Comparison of ENCODE assay signal across 10 cellular contexts in genomic region chr5:132825824-132826391, GRCh38. TPM values are rescaled to one million over a fixed set of nuclear protein-coding genes. Genes with fewer than 3 reads are reported as not detected.
DNase-seq lines count a peak whose midpoint lies in the region; ATAC-seq and TF ChIP-seq lines count a peak whose summit lies in the region.
"Had no signal": no experiment of that assay in that cellular context is flagged by ENCODE, and none has a peak within 500 bp of the region (broad histone marks: within the 10 kb centered on the region; RNA-seq: fewer than 3 reads in every experiment).

No MANE protein-coding gene starts in this region.

- peak overlapping the region in 2 of 4 donors; percentile 7 to 15 for H3K27ac ChIP-seq in Peyer's patch
- no peak overlapping the region for H3K27ac ChIP-seq in endodermal cell (ENCODE audit: low read depth, low read length)

- H3K4me1 Mint-ChIP-seq in endodermal cell: peaks cover 15% of the 10 kb centered on the region

- no peak for DNase-seq in Peyer's patch
- DNase-seq in endodermal cell: peak; percentile 81
- peak; percentile 73 for DNase-seq in retina
- DNase-seq in Kasumi-1 (lab: John Stamatoyannopoulos, UW): no peak
- DNase-seq in KG1 (lab: John Stamatoyannopoulos, UW): no peak
- DNase-seq: MG63, NCI-H524 had no signal

- H3K27me3 Mint-ChIP-seq in endodermal cell (ENCODE audit: insufficient read depth): peaks cover 47% of the 10 kb centered on the region

- peak overlapping the region; percentile 42 for H3K4me3 Mint-ChIP-seq in endodermal cell

- no peaks in the 10 kb centered on the region for H3K9me3 ChIP-seq in Peyer's patch
- H3K9me3 ChIP-seq in endodermal cell (ENCODE audit: control insufficient read depth, low read length): no peaks in the 10 kb centered on the region
- H3K9me3 ChIP-seq: MG63 had no signal

- no peak for ATAC-seq in GM19397 (IDR thresholded peaks at IDR 0.05; ENCODE audit: unreplicated experiment)
- no peak for ATAC-seq in GM21390 (IDR thresholded peaks at IDR 0.05; ENCODE audit: unreplicated experiment)

- TF ChIP-seq CTCF in Peyer's patch (IDR thresholded peaks at IDR 0.05) (no peak), endodermal cell (conservative IDR thresholded peaks at IDR 0.05) (no peak)

- 6 to 34% methylated on average over 6 to 44 of the region's 44 CpGs for WGBS in endodermal cell (ENCODE audit: insufficient coverage in 1 of 2, insufficient read length in 1 of 2), 2 experiments

- H3K27me3 ChIP-seq in Peyer's patch: no peaks in the 10 kb centered on the region
- H3K27me3 ChIP-seq in endodermal cell (ENCODE audit: control insufficient read depth, insufficient read depth, low read length, poor library complexity, severe bottlenecking): peaks cover 65% of the 10 kb centered on the region
- H3K27me3 ChIP-seq: MG63 had no signal

- no peak overlapping the region for H3K9ac ChIP-seq in endodermal cell (ENCODE audit: extremely low read depth, low read length, poor library complexity, severe bottlenecking)

- no peaks in the 10 kb centered on the region for H3K9me3 Mint-ChIP-seq in endodermal cell

- TF ChIP-seq POLR2A in Peyer's patch (IDR thresholded peaks at IDR 0.05): no peak

- no peak overlapping the region for H3K27ac Mint-ChIP-seq in endodermal cell

- H3K36me3 ChIP-seq in Peyer's patch (peaks cover 0 to 22% (median 0%) of the 10 kb centered on the region in 3 donors), endodermal cell (ENCODE audit: control insufficient read depth, insufficient read depth, low read length) (no peaks in the 10 kb centered on the region)

- H3K4me1 ChIP-seq in Peyer's patch (peaks cover 0 to 16% (median 3%) of the 10 kb centered on the region in 4 donors), endodermal cell (ENCODE audit: control insufficient read depth, insufficient read depth, low read length) (peaks cover 4% of the 10 kb centered on the region)

- H3K4me3 ChIP-seq in GM08714 (ENCODE audit: low read length): peak overlapping the region; percentile 17; the same call in 1 of the 2 replicates
- peak overlapping the region; percentile 17 to 44 (median 30) for H3K4me3 ChIP-seq in Peyer's patch
- no peak overlapping the region for H3K4me3 ChIP-seq in endodermal cell (ENCODE audit: low read length)
- H3K4me3 ChIP-seq: MG63 had no signal

- peaks cover 3% of the 10 kb centered on the region for H3K36me3 Mint-ChIP-seq in endodermal cell (ENCODE audit: low read depth)

RNA-seq across cellular contexts. Expression of gene SHROOM1, which starts 4.5 kb away (rescaled TPM):
- total RNA-seq in Peyer's patch (100 to 1,000 TPM in 2 of 4 donors, 10 to 100 TPM in 2; 14.9 to 200 (median 95.3) TPM), endodermal cell (10 to 100 TPM in 1 of 2 donors, 1 to 10 TPM in 1; 6.6 to 14.4 TPM)
- 2.1 TPM for polyA plus RNA-seq in endodermal cell (2013, experiment 1 of 2)
- 0.91 TPM for polyA plus RNA-seq in endodermal cell (2013, experiment 2 of 2)

RNA-seq across cellular contexts. Expression of gene SOWAHA, which starts 12.8 kb away (rescaled TPM):
- total RNA-seq in Peyer's patch: 100 to 1,000 TPM in 2 of 4 donors, 10 to 100 TPM in 2; 13.2 to 128 (median 97.5) TPM
- under 1 TPM in 1 of 2 donors, not detected in 1; 0.13 TPM for total RNA-seq in endodermal cell
- polyA plus RNA-seq in endodermal cell (2013, experiment 1 of 2): not detected
- polyA plus RNA-seq in endodermal cell (2013, experiment 2 of 2): not detected

RNA-seq across cellular contexts. Expression of gene GDF9, which starts 40.4 kb away (rescaled TPM):
- total RNA-seq in Peyer's patch: under 1 TPM in 1 of 4 donors, not detected in 3; 0.66 TPM
- under 1 TPM; 0.26 to 0.33 TPM for total RNA-seq in endodermal cell
- 0.57 TPM for polyA plus RNA-seq in endodermal cell (2013, experiment 1 of 2)
- 0.33 TPM for polyA plus RNA-seq in endodermal cell (2013, experiment 2 of 2)

RNA-seq across cellular contexts. Expression of gene UQCRQ, which starts 40.5 kb away (rescaled TPM):
- total RNA-seq in Peyer's patch (100 to 1,000 TPM in 3 of 4 donors, 10 to 100 TPM in 1; 71.8 to 366 (median 196) TPM), endodermal cell (100 to 1,000 TPM; 261 to 286 TPM)
- polyA plus RNA-seq in endodermal cell (2013, experiment 1 of 2): 271 TPM
- 294 TPM for polyA plus RNA-seq in endodermal cell (2013, experiment 2 of 2)

RNA-seq across cellular contexts. Expression of gene LEAP2, which starts 47.6 kb away (rescaled TPM):
- total RNA-seq in Peyer's patch: 10 to 100 TPM in 2 of 4 donors, 1 to 10 TPM in 1, not detected in 1; 7.2 to 29.9 (median 20.1) TPM
- total RNA-seq in endodermal cell: under 1 TPM; 0.92 to 0.95 TPM
- polyA plus RNA-seq in endodermal cell (2013, experiment 1 of 2): 1.9 TPM
- 0.91 TPM for polyA plus RNA-seq in endodermal cell (2013, experiment 2 of 2)

Comparison
In these comparisons a context has a peak if more than half of its experiments do, and no peak if none do; other contexts are left out.
1. DNase-seq: peak in endodermal cell (single experiment) and retina (single experiment); none in Peyer's patch (0 of 3), Kasumi-1 (0 of 2) and KG1 (single experiment).
2. RNA of gene SOWAHA, which starts 12.8 kb away (total RNA-seq): 13.2 to 128 TPM in Peyer's patch; 0.13 TPM in endodermal cell; every median in the first group is over 10 times any median in the second.